Comparison of ENCODE assay signal across 11 cellular contexts in genomic region chr3:185734725-185735096, GRCh38.
"Had no signal": no experiment of that assay in that cellular context is flagged by ENCODE, and none has a peak within 500 bp of the region (broad histone marks: within the 10 kb centered on the region; RNA-seq: fewer than 3 reads in every experiment).

No MANE protein-coding gene starts in this region.

- H3K4me1 ChIP-seq: uterus had no signal

- H3K4me3 Mint-ChIP-seq: activated B cell treated with CpG ODN at 0.5 μM for 24 hours; activated CD4-positive, alpha-beta T cell treated with anti-CD3 and anti-CD28 coated beads, Interleukin-2, amount 10 ng/mL, durations not matched to agents 24 days and 14 days; activated naive CD8-positive, alpha-beta T cell; activated T-cell treated with anti-CD3 and anti-CD28 coated beads, Interleukin-2, amount 50 U/mL, for 24 hours; nephron progenitor cell had no signal

- H3K4me3 ChIP-seq: stomach, thoracic aorta, uterus had no signal

- H3K36me3 Mint-ChIP-seq: activated naive CD8-positive, alpha-beta T cell had no signal

- H3K27me3 ChIP-seq: brain microvascular endothelial cell, foreskin keratinocyte, stomach, uterus had no signal

- DNase-seq: activated B cell treated with CpG ODN at 0.5 μM for 24 hours; activated gamma-delta T cell; activated T-cell treated with anti-CD3 and anti-CD28 coated beads, Interleukin-2, amount 50 U/mL, for 24 hours; brain microvascular endothelial cell; foreskin keratinocyte; nephron progenitor cell; stomach; uterus had no signal

- H3K36me3 ChIP-seq: brain microvascular endothelial cell, stomach, thoracic aorta, uterus had no signal

- H3K4me1 Mint-ChIP-seq: activated B cell treated with CpG ODN at 0.5 μM for 24 hours; activated CD4-positive, alpha-beta T cell treated with anti-CD3 and anti-CD28 coated beads, Interleukin-2, amount 10 ng/mL, durations not matched to agents 24 days and 14 days had no signal

- H3K27ac ChIP-seq: foreskin keratinocyte, stomach, thoracic aorta, uterus had no signal

- H3K9me3 ChIP-seq: stomach, thoracic aorta, uterus had no signal

- H3K9me3 Mint-ChIP-seq: activated B cell treated with CpG ODN at 0.5 μM for 24 hours; activated CD4-positive, alpha-beta T cell treated with anti-CD3 and anti-CD28 coated beads, Interleukin-2, amount 10 ng/mL, durations not matched to agents 24 days and 14 days; nephron progenitor cell had no signal

- H3K27ac Mint-ChIP-seq: activated B cell treated with CpG ODN at 0.5 μM for 24 hours; activated CD4-positive, alpha-beta T cell treated with anti-CD3 and anti-CD28 coated beads, Interleukin-2, amount 10 ng/mL, durations not matched to agents 24 days and 14 days; activated naive CD8-positive, alpha-beta T cell; activated T-cell treated with anti-CD3 and anti-CD28 coated beads, Interleukin-2, amount 50 U/mL, for 24 hours had no signal
